ENCODE assay signal across 15 cellular contexts in genomic region chr18:74115046-74115445, GRCh38. TPM values are rescaled to one million over a fixed set of nuclear protein-coding genes. Genes with fewer than 3 reads are reported as not detected.
DNase-seq lines count a peak whose midpoint lies in the region; ATAC-seq and TF ChIP-seq lines count a peak whose summit lies in the region.
"Had no signal": no experiment of that assay in that cellular context is flagged by ENCODE, and none has a peak within 500 bp of the region (broad histone marks: within the 10 kb centered on the region; RNA-seq: fewer than 3 reads in every experiment).

No MANE protein-coding gene starts in this region.

- H3K36me3 ChIP-seq in right atrium auricular region = no peaks in the 10 kb centered on the region
- H3K36me3 ChIP-seq: pancreas had no signal

- H3K27ac ChIP-seq in dorsolateral prefrontal cortex (peak overlapping the region in 31 of 59 donors; percentile 11 to 66 (median 40)), right atrium auricular region (no peak overlapping the region)
- H3K27ac ChIP-seq: pancreas had no signal

- no peak for TF ChIP-seq POLR2A in GM18505 (IDR thresholded peaks at IDR 0.05; ENCODE audit: borderline replicate concordance, extremely low read depth, insufficient read depth, insufficient read length)

- CTCF ChIA-PET in AG04449 (lab: Yijun Ruan, JAX) = interaction anchor here (1.6 to 8.1 kb wide), 3 partner anchors 13 to 1353 kb away, joined by 4 to 78 read pairs (median 5); no protein-coding TSS in a partner anchor

- TF ChIP-seq CTCF in AG04449 (IDR thresholded peaks at IDR 0.05; ENCODE audit: insufficient read depth, low read length, missing control alignments) (no peak), dorsolateral prefrontal cortex (IDR thresholded peaks at IDR 0.05 in 54 of 56, conservative IDR thresholded peaks at IDR 0.05 in 2 of 56; ENCODE audit: low read depth in 1 of 56, partially characterized antibody in 56 of 56) (no peak), right atrium auricular region (IDR thresholded peaks at IDR 0.05) (no peak)

- H3K4me1 ChIP-seq in right atrium auricular region = peaks cover 0 to 6% of the 10 kb centered on the region in 2 donors
- H3K4me1 ChIP-seq: pancreas had no signal

- DNase-seq in AG04449 (ENCODE audit: low read depth, low spot score) (peak; percentile 33), LHCN-M2 (ENCODE audit: low read depth) (peak; percentile 33), dorsolateral prefrontal cortex (no peak), kidney tubule cell (ENCODE audit: low spot score) (peak; percentile 5), right atrium auricular region (ENCODE audit: low spot score) (no peak)
- DNase-seq: 8988T; activated CD4-positive, CD25-positive, alpha-beta regulatory T cell; aorta; CD8-positive, alpha-beta T cell; NCI-H1930; NCI-H524 treated with DMSO at 0.1 percent for 48 hours; pancreas had no signal

- H3K4me3 ChIP-seq in AG04449 (ENCODE audit: low read depth, low read length) (no peak overlapping the region), dorsolateral prefrontal cortex (no peak overlapping the region), right atrium auricular region (no peak overlapping the region)
- H3K4me3 ChIP-seq: pancreas had no signal

- H3K27me3 ChIP-seq in dorsolateral prefrontal cortex (no peaks in the 10 kb centered on the region), right atrium auricular region (no peaks in the 10 kb centered on the region)
- H3K27me3 ChIP-seq: pancreas had no signal

- intact Hi-C loops in dorsolateral prefrontal cortex (cut with DNase I) = loop anchor here in 1 of 2 donors (5.0 kb wide), 1 partner anchor 33 kb away; no protein-coding TSS in a partner anchor

- H3K9me3 ChIP-seq in right atrium auricular region = peaks cover 0 to 9% of the 10 kb centered on the region in 2 donors
- H3K9me3 ChIP-seq: pancreas had no signal

- POLR2A ChIA-PET in AG04449 (lab: Yijun Ruan, JAX) = no interaction called here

- no peak for ATAC-seq in GM19452 (IDR thresholded peaks at IDR 0.05; ENCODE audit: unreplicated experiment)
- no peak for ATAC-seq in GM19463 (IDR thresholded peaks at IDR 0.05; ENCODE audit: unreplicated experiment)
- ATAC-seq in GM18505 (IDR thresholded peaks at IDR 0.05; ENCODE audit: unreplicated experiment) = no peak
- ATAC-seq: CD8-positive, alpha-beta T cell; pancreas had no signal

RNA-seq across cellular contexts. Expression of gene FBXO15, which starts 32.6 kb away (rescaled TPM):
- total RNA-seq in LHCN-M2 (2014; rRNA removed) (0.29 and 0.51 TPM in 2 replicates), dorsolateral prefrontal cortex (1 to 10 TPM; 2.4 to 9.5 (median 5.9) TPM), right atrium auricular region (under 1 TPM in 1 of 2 donors, not detected in 1; 0.30 TPM)
- polyA plus RNA-seq in LHCN-M2 (2012) = 0.17 TPM

RNA-seq across cellular contexts. Expression of gene TIMM21, which starts 33.3 kb away (rescaled TPM):
- total RNA-seq in LHCN-M2 (2014; rRNA removed) (41.8 and 51.7 TPM in 2 replicates), dorsolateral prefrontal cortex (10 to 100 TPM; 24.5 to 64.1 (median 41.0) TPM), right atrium auricular region (10 to 100 TPM; 56.5 to 71.8 TPM)
- polyA plus RNA-seq in LHCN-M2 (2012) = 30.3 TPM

Comparison
In these comparisons a context has a peak if more than half of its experiments do, and no peak if none do; other contexts are left out.
1. DNase-seq: peak in AG04449 (single experiment), LHCN-M2 (single experiment) and kidney tubule cell (single experiment); none in dorsolateral prefrontal cortex (0 of 10) and right atrium auricular region (single experiment).
2. H3K27ac ChIP-seq: peak in dorsolateral prefrontal cortex (31 of 59); none in right atrium auricular region (0 of 2).